In the genomic region with DNA sequence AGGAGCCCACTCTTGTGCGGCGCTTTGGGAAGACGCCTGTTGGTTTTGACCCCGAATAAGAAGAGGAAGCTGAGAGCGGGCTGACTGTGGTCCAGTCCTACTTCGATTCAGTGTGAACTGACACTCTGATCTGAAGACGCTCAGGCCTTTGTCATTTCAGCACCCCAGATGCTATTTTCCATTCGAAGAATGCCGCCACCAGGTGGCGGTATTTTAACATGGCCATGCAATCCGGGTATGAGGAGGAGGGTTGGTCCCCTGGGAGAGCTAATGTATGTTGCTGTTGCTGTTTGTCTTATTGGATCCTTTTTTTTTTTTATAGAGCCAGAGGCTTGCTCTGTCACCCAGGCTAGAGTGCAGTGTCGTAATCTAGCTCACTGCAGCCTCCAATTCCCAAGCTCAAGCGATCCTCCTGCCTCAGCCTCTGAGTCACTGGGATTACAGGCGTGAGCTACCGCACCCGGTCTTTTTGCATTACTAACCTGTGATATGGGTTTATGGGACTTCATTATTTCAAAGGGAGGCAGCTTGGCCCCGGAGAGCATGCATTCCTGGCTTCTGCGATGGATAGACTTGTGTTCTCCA, we compare ENCODE assay signal across 8 cellular contexts. TPM values are rescaled to one million over a fixed set of nuclear protein-coding genes. Genes with fewer than 3 reads are reported as not detected.
DNase-seq lines count a peak whose midpoint lies in the region; ATAC-seq, FAIRE-seq and TF ChIP-seq lines count a peak whose summit lies in the region.

No MANE protein-coding gene starts in this region.

- H3K27me3 ChIP-seq in GM12878 (replicated peaks in 1 of 2; ENCODE audit: control insufficient read depth in 2 of 2, insufficient read depth in 2 of 2, low read length in 1 of 2) (no peaks in the 10 kb centered on the region), iPS DF 6.9 (ENCODE audit: control insufficient read depth, insufficient read depth, low read length) (no peaks in the 10 kb centered on the region), gastrocnemius medialis (no peaks in the 10 kb centered on the region)

- H4K20me1 ChIP-seq in GM12878 (ENCODE audit: control insufficient read depth, insufficient read depth) = no peaks in the 10 kb centered on the region

- H2AFZ ChIP-seq in GM12878 (ENCODE audit: control insufficient read depth, low read depth, low read length) = peak overlapping the region; percentile 91

- CTCF ChIA-PET in GM12878 (lab: Yijun Ruan, JAX) = interaction anchor here (0.6 to 4.3 kb wide), 27 partner anchors 10 to 842 kb away, joined by 3 to 55 read pairs (median 7); a partner anchor contains a TSS

- intact Hi-C loops in GM12878 (cut with micrococcal nuclease; ENCODE audit: unreplicated experiment) (loop anchor here (1.0 to 10.0 kb wide), 3 partner anchors 58 to 309 kb away; no protein-coding TSS in a partner anchor), gastrocnemius medialis (cut with DNase I; ENCODE audit: low total_unique reads) (loop anchor here (1.0 to 10.0 kb wide), 3 partner anchors 58 to 891 kb away; a partner anchor contains a TSS)

- POLR2A ChIA-PET in GM12878 (lab: Charles Lee) = interaction anchor here (0.6 to 2.4 kb wide), 6 partner anchors 14 to 231 kb away, joined by 3 to 18 read pairs (median 4); a partner anchor contains a TSS

- BruUV-seq in GM12878 (replicated peaks; lab: Mats Ljungman, UMichigan) = TSS peak; percentile 99

- H3K4me1 ChIP-seq in GM12878 (ENCODE audit: control insufficient read depth, insufficient read depth, low read length) (peaks cover 7% of the 10 kb centered on the region), iPS DF 6.9 (ENCODE audit: control insufficient read depth, insufficient read depth, low read length) (no peaks in the 10 kb centered on the region), gastrocnemius medialis (peaks cover 10 to 19% of the 10 kb centered on the region in 2 donors)

- ATAC-seq in HG02938 (IDR thresholded peaks at IDR 0.05; ENCODE audit: unreplicated experiment) = peak; percentile 26
- peak; percentile 67 for ATAC-seq in GM12878
- peak; percentile 69 to 78 for ATAC-seq in gastrocnemius medialis
- no peak for ATAC-seq in HG03095 (IDR thresholded peaks at IDR 0.05; ENCODE audit: unreplicated experiment)

- H3K4me3 ChIP-seq in GM12878 (peak overlapping the region; percentile 75), iPS DF 6.9 (ENCODE audit: low read length) (peak overlapping the region; percentile 36; the same call in 1 of the 2 replicates), gastrocnemius medialis (peak overlapping the region; percentile 67 to 97 (median 82))

- 24% methylated on average over 18 of the region's 18 CpGs for WGBS in GM12878 (ENCODE audit: insufficient coverage, insufficient replicate concordance, low lambda C conversion rate, missing lambda C conversion rate)
- WGBS in iPS DF 6.9 (ENCODE audit: insufficient coverage, insufficient read length) = no CpG with 5 or more reads among the region's 18 CpGs

- in situ Hi-C loops in GM12878 (cut with MboI) = loop anchor here (10.0 kb wide), 1 partner anchor 311 kb away; no protein-coding TSS in a partner anchor
- in situ Hi-C loops in gastrocnemius medialis (cut with MboI; ENCODE audit: low sequenced_read_pairs in 4 of 4) = loop anchor here (5.0 to 10.0 kb wide), 2 partner anchors 58 to 311 kb away; no protein-coding TSS in a partner anchor

- H3K36me3 ChIP-seq in GM12878 (ENCODE audit: control insufficient read depth in 2 of 2, insufficient read depth in 2 of 2, low read length in 1 of 2) (peaks cover 0 to 7% of the 10 kb centered on the region in 2 experiments; a peak in 3 of 4 replicates), iPS DF 6.9 (ENCODE audit: control insufficient read depth, insufficient read depth, low read length) (peaks cover 7% of the 10 kb centered on the region; the same call in 1 of the 2 replicates), gastrocnemius medialis (peaks cover 0 to 17% of the 10 kb centered on the region in 2 donors)

- peak; percentile 76 to 83 for DNase-seq in NCI-H1930 (lab: John Stamatoyannopoulos, UW)
- peak; percentile 83 for DNase-seq in T1000 (lab: John Stamatoyannopoulos, UW)
- DNase-seq in GM12878 (ENCODE audit: low read depth, low spot score) = peak; percentile 58
- DNase-seq in iPS DF 6.9 (ENCODE audit: low read depth, low spot score) = no peak
- DNase-seq in gastrocnemius medialis = peak; percentile 65 to 84

- peak overlapping the region; percentile 100 for H3K4me2 ChIP-seq in GM12878 (ENCODE audit: control insufficient read depth, insufficient read depth)

- H3K9ac ChIP-seq in GM12878 (ENCODE audit: control insufficient read depth, insufficient read depth, low read length) = peak overlapping the region; percentile 76

- TF ChIP-seq RAD21 in GM12878 (IDR thresholded peaks at IDR 0.05; ENCODE audit: insufficient read depth, low read depth, low read length) = peak; percentile 74

- H3K27ac ChIP-seq in GM12878 (ENCODE audit: control insufficient read depth, insufficient read depth) = peak overlapping the region; percentile 59
- no peak overlapping the region for H3K27ac ChIP-seq in iPS DF 6.9 (ENCODE audit: low read length)
- H3K27ac ChIP-seq in gastrocnemius medialis = peak overlapping the region; percentile 94 to 100 (median 98)

- no peak for FAIRE-seq in GM12878 (lab: Jason Lieb, UNC)

- TF ChIP-seq CTCF in GM12801 (IDR thresholded peaks at IDR 0.05; ENCODE audit: extremely low read depth, insufficient read length) (peak; percentile 41), GM12878 (IDR thresholded peaks at IDR 0.05 in 2 of 3, conservative IDR thresholded peaks at IDR 0.05 in 1 of 3; ENCODE audit: control insufficient read depth in 2 of 3, extremely low read depth in 1 of 3, insufficient read depth in 1 of 3, low read depth in 3 of 3, low read length in 3 of 3) (peak; percentile 70 to 82 (median 80)), gastrocnemius medialis (IDR thresholded peaks at IDR 0.05 in 4 of 5, conservative IDR thresholded peaks at IDR 0.05 in 1 of 5) (peak; percentile 88 to 96 (median 88))

- RAD21 ChIA-PET in GM12878 (lab: Charles Lee; ENCODE audit: unreplicated experiment) = interaction anchor here (0.5 to 2.3 kb wide), 19 partner anchors 12 to 842 kb away, joined by 3 to 17 read pairs (median 4); a partner anchor contains a TSS

- SMC1A ChIA-PET in GM12878 (lab: Charles Lee; ENCODE audit: uncharacterized antibody, unreplicated experiment) = interaction anchor here (0.8 to 3.1 kb wide), 11 partner anchors 13 to 232 kb away, joined by 3 to 29 read pairs (median 3); a partner anchor contains a TSS

- TF ChIP-seq POLR2A in GM12878 (IDR thresholded peaks at IDR 0.05; ENCODE audit: low read depth, low read length) (no peak), gastrocnemius medialis (IDR thresholded peaks at IDR 0.05) (no peak)

- peaks cover 23% of the 10 kb centered on the region for H3K79me2 ChIP-seq in GM12878 (ENCODE audit: control insufficient read depth, insufficient read depth, low read length)

- TF ChIP-seq EP300 in GM12878 (IDR thresholded peaks at IDR 0.05; ENCODE audit: borderline replicate concordance in 1 of 2, control insufficient read depth in 1 of 2, low read depth in 2 of 2, low read length in 2 of 2) = no peak

- H3K9me3 ChIP-seq in GM12878 (replicated peaks; ENCODE audit: control insufficient read depth, insufficient read depth, low read length) = no peaks in the 10 kb centered on the region
- H3K9me3 ChIP-seq in iPS DF 6.9 (ENCODE audit: control insufficient read depth, insufficient read depth, low read length) = no peaks in the 10 kb centered on the region
- no peaks in the 10 kb centered on the region for H3K9me3 ChIP-seq in gastrocnemius medialis

RNA-seq across cellular contexts. Expression of a gene that starts 0.8 kb away (rescaled TPM):
- total RNA-seq in GM12878 (2013; cell fraction: nucleolus; rRNA removed) = 71.2 and 71.4 TPM in 2 replicates
- total RNA-seq in GM12878 (2014; rRNA removed) (52.6 and 65.7 TPM in 2 replicates), GM12878 (2014; rRNA removed; fragmentation: Illumina TruSeq; extraction: Trizol) (43.5 and 59.1 TPM in 2 replicates), GM12878 (2021) (81.9 and 90.7 TPM in 2 replicates), gastrocnemius medialis (100 to 1,000 TPM in 1 of 4 donors, 10 to 100 TPM in 3; 53.9 to 168 (median 94.1) TPM)
- 20.1 TPM for polyA plus RNA-seq in GM12878 (2011; ENCODE audit: low read depth)
- polyA plus RNA-seq in GM12878 (2011; rRNA removed) (36.8 and 37.3 TPM in 2 replicates), GM12878 (2014; fragmentation: Illumina TruSeq; extraction: Trizol) (27.0 and 42.9 TPM in 2 replicates), GM12878 (2014; fragmentation: Nextera tagmentation; extraction: Ambion mirVana) (1 to 10 TPM; 6.6 to 10.0 TPM), GM12878 (2014; rRNA removed) (76.3 and 94.1 TPM in 2 replicates), GM12878 (2016; fragmentation: Nextera tagmentation; extraction: Ambion mirVana) (10 to 100 TPM; 56.1 to 61.9 TPM)
- 40.7 and 85.2 TPM in 2 replicates for polyA plus RNA-seq in GM12878 (2011; cell fraction: cytosol; rRNA removed)
- polyA plus RNA-seq in GM12878 (2011; cell fraction: nucleus; rRNA removed) = 120 and 180 TPM in 2 replicates
- polyA plus RNA-seq in GM12878 (2012) = 43.0 and 49.0 TPM in 2 replicates
- polyA minus RNA-seq in GM12878 (2011; rRNA and poly(A)+ RNA removed) = 23.5 and 32.5 TPM in 2 replicates
- polyA minus RNA-seq in GM12878 (2011; cell fraction: cytosol; rRNA and poly(A)+ RNA removed) = 21.6 and 26.1 TPM in 2 replicates
- 18.5 and 36.6 TPM in 2 replicates for polyA minus RNA-seq in GM12878 (2011; cell fraction: nucleus; rRNA and poly(A)+ RNA removed)

RNA-seq across cellular contexts. Expression of a gene that starts 18.3 kb away (rescaled TPM):
- not detected in 2 replicates for total RNA-seq in GM12878 (2013; cell fraction: nucleolus; rRNA removed)
- total RNA-seq in GM12878 (2014; rRNA removed) (0.11 and 0.23 TPM in 2 replicates), GM12878 (2014; rRNA removed; fragmentation: Illumina TruSeq; extraction: Trizol) (not detected in 2 replicates), GM12878 (2021) (1.0 and 1.1 TPM in 2 replicates), gastrocnemius medialis (not detected)
- not detected for polyA plus RNA-seq in GM12878 (2011; ENCODE audit: low read depth)
- polyA plus RNA-seq in GM12878 (2011; rRNA removed) (not detected in 2 replicates), GM12878 (2014; fragmentation: Illumina TruSeq; extraction: Trizol) (0.04 TPM in 1 of 2 replicates, not detected in the other), GM12878 (2014; fragmentation: Nextera tagmentation; extraction: Ambion mirVana) (not detected), GM12878 (2014; rRNA removed) (0.33 and 0.84 TPM in 2 replicates), GM12878 (2016; fragmentation: Nextera tagmentation; extraction: Ambion mirVana) (under 1 TPM; 0.43 to 0.57 TPM)
- polyA plus RNA-seq in GM12878 (2011; cell fraction: cytosol; rRNA removed) = 0.15 and 0.32 TPM in 2 replicates
- 0.28 and 0.69 TPM in 2 replicates for polyA plus RNA-seq in GM12878 (2011; cell fraction: nucleus; rRNA removed)
- polyA plus RNA-seq in GM12878 (2012) = 0.17 and 0.49 TPM in 2 replicates
- polyA minus RNA-seq in GM12878 (2011; rRNA and poly(A)+ RNA removed) = not detected in 2 replicates
- 1.7 TPM in 1 of 2 replicates, not detected in the other for polyA minus RNA-seq in GM12878 (2011; cell fraction: cytosol; rRNA and poly(A)+ RNA removed)
- not detected in 2 replicates for polyA minus RNA-seq in GM12878 (2011; cell fraction: nucleus; rRNA and poly(A)+ RNA removed)

RNA-seq across cellular contexts. Expression of a gene that starts 24.1 kb away (rescaled TPM):
- total RNA-seq in GM12878 (2013; cell fraction: nucleolus; rRNA removed) = 2.5 and 3.5 TPM in 2 replicates
- 16.0 and 16.8 TPM in 2 replicates for total RNA-seq in GM12878 (2014; rRNA removed)
- 5.1 and 7.0 TPM in 2 replicates for total RNA-seq in GM12878 (2014; rRNA removed; fragmentation: Illumina TruSeq; extraction: Trizol)
- total RNA-seq in GM12878 (2021) = 17.6 and 20.8 TPM in 2 replicates
- polyA plus RNA-seq in GM12878 (2011; ENCODE audit: low read depth) = 3.1 TPM
- polyA plus RNA-seq in GM12878 (2011; rRNA removed) = 3.6 and 9.2 TPM in 2 replicates
- polyA plus RNA-seq in GM12878 (2011; cell fraction: cytosol; rRNA removed) = 11.9 and 19.3 TPM in 2 replicates
- 16.3 and 18.2 TPM in 2 replicates for polyA plus RNA-seq in GM12878 (2011; cell fraction: nucleus; rRNA removed)
- polyA plus RNA-seq in GM12878 (2012) = 14.8 and 15.4 TPM in 2 replicates
- polyA plus RNA-seq in GM12878 (2014; fragmentation: Illumina TruSeq; extraction: Trizol) = 0.86 and 5.4 TPM in 2 replicates
- 1 to 10 TPM in 1 of 2 experiments, under 1 TPM in 1; 0.19 to 1.0 TPM for polyA plus RNA-seq in GM12878 (2014; fragmentation: Nextera tagmentation; extraction: Ambion mirVana)
- polyA plus RNA-seq in GM12878 (2014; rRNA removed) = 17.7 and 18.3 TPM in 2 replicates
- 10 to 100 TPM; 15.9 to 19.7 TPM for polyA plus RNA-seq in GM12878 (2016; fragmentation: Nextera tagmentation; extraction: Ambion mirVana)
- polyA minus RNA-seq in GM12878 (2011; rRNA and poly(A)+ RNA removed) = 2.9 and 9.8 TPM in 2 replicates
- polyA minus RNA-seq in GM12878 (2011; cell fraction: cytosol; rRNA and poly(A)+ RNA removed) = 7.2 and 7.3 TPM in 2 replicates
- polyA minus RNA-seq in GM12878 (2011; cell fraction: nucleus; rRNA and poly(A)+ RNA removed) = 4.7 and 6.4 TPM in 2 replicates
- 10 to 100 TPM in 1 of 4 donors, 1 to 10 TPM in 3; 4.6 to 10.9 (median 7.1) TPM for total RNA-seq in gastrocnemius medialis

RNA-seq across cellular contexts. Expression of a gene that starts 29.6 kb away (rescaled TPM):
- total RNA-seq in GM12878 (2013; cell fraction: nucleolus; rRNA removed) = not detected in 2 replicates
- total RNA-seq in GM12878 (2014; rRNA removed) = not detected in 2 replicates
- total RNA-seq in GM12878 (2014; rRNA removed; fragmentation: Illumina TruSeq; extraction: Trizol) = not detected in 2 replicates
- total RNA-seq in GM12878 (2021) = 0.16 and 0.23 TPM in 2 replicates
- polyA plus RNA-seq in GM12878 (2011; ENCODE audit: low read depth) = not detected
- not detected in 2 replicates for polyA plus RNA-seq in GM12878 (2011; rRNA removed)
- polyA plus RNA-seq in GM12878 (2011; cell fraction: cytosol; rRNA removed) = 0.15 TPM in 1 of 2 replicates, not detected in the other
- polyA plus RNA-seq in GM12878 (2011; cell fraction: nucleus; rRNA removed) = 0.09 and 0.15 TPM in 2 replicates
- 0.15 TPM in 1 of 2 replicates, not detected in the other for polyA plus RNA-seq in GM12878 (2012)
- polyA plus RNA-seq in GM12878 (2014; fragmentation: Illumina TruSeq; extraction: Trizol) = not detected in 2 replicates
- polyA plus RNA-seq in GM12878 (2014; fragmentation: Nextera tagmentation; extraction: Ambion mirVana) = not detected
- 0.55 TPM in 1 of 2 replicates, not detected in the other for polyA plus RNA-seq in GM12878 (2014; rRNA removed)
- polyA plus RNA-seq in GM12878 (2016; fragmentation: Nextera tagmentation; extraction: Ambion mirVana) = under 1 TPM in 1 of 2 experiments, not detected in 1; 0.20 TPM
- polyA minus RNA-seq in GM12878 (2011; rRNA and poly(A)+ RNA removed) = not detected in 2 replicates
- polyA minus RNA-seq in GM12878 (2011; cell fraction: cytosol; rRNA and poly(A)+ RNA removed) = not detected in 2 replicates
- polyA minus RNA-seq in GM12878 (2011; cell fraction: nucleus; rRNA and poly(A)+ RNA removed) = 1.2 TPM in 1 of 2 replicates, not detected in the other
- 1 to 10 TPM in 2 of 4 donors, under 1 TPM in 1, not detected in 1; 0.62 to 2.6 (median 1.5) TPM for total RNA-seq in gastrocnemius medialis

RNA-seq across cellular contexts. Expression of a gene that starts 40.6 kb away (rescaled TPM):
- 19.3 and 24.7 TPM in 2 replicates for total RNA-seq in GM12878 (2013; cell fraction: nucleolus; rRNA removed)
- 9.7 and 13.4 TPM in 2 replicates for total RNA-seq in GM12878 (2014; rRNA removed)
- 4.8 and 5.5 TPM in 2 replicates for total RNA-seq in GM12878 (2014; rRNA removed; fragmentation: Illumina TruSeq; extraction: Trizol)
- total RNA-seq in GM12878 (2021) = 30.6 and 32.2 TPM in 2 replicates
- polyA plus RNA-seq in GM12878 (2011; ENCODE audit: low read depth) = 7.9 TPM
- 5.6 and 9.0 TPM in 2 replicates for polyA plus RNA-seq in GM12878 (2011; rRNA removed)
- 10.8 and 18.3 TPM in 2 replicates for polyA plus RNA-seq in GM12878 (2011; cell fraction: cytosol; rRNA removed)
- polyA plus RNA-seq in GM12878 (2011; cell fraction: nucleus; rRNA removed) = 37.2 and 41.6 TPM in 2 replicates
- polyA plus RNA-seq in GM12878 (2012) = 20.1 and 27.9 TPM in 2 replicates
- polyA plus RNA-seq in GM12878 (2014; fragmentation: Illumina TruSeq; extraction: Trizol) = 4.2 and 8.0 TPM in 2 replicates
- under 1 TPM; 0.34 to 0.95 TPM for polyA plus RNA-seq in GM12878 (2014; fragmentation: Nextera tagmentation; extraction: Ambion mirVana)
- polyA plus RNA-seq in GM12878 (2014; rRNA removed) = 25.9 and 31.2 TPM in 2 replicates
- polyA plus RNA-seq in GM12878 (2016; fragmentation: Nextera tagmentation; extraction: Ambion mirVana) = 1 to 10 TPM; 3.5 to 4.5 TPM
- 5.4 and 11.6 TPM in 2 replicates for polyA minus RNA-seq in GM12878 (2011; rRNA and poly(A)+ RNA removed)
- 6.0 and 10.7 TPM in 2 replicates for polyA minus RNA-seq in GM12878 (2011; cell fraction: cytosol; rRNA and poly(A)+ RNA removed)
- polyA minus RNA-seq in GM12878 (2011; cell fraction: nucleus; rRNA and poly(A)+ RNA removed) = 9.4 and 11.8 TPM in 2 replicates
- total RNA-seq in gastrocnemius medialis = 10 to 100 TPM; 17.7 to 41.7 (median 32.9) TPM
